ENCODE assay signal across 12 cellular contexts in genomic region chr11:47243454-47243853, GRCh38. TPM values are rescaled to one million over a fixed set of nuclear protein-coding genes. Genes with fewer than 3 reads are reported as not detected.
DNase-seq lines count a peak whose midpoint lies in the region; ATAC-seq and TF ChIP-seq lines count a peak whose summit lies in the region.
"Had no signal": no experiment of that assay in that cellular context is flagged by ENCODE, and none has a peak within 500 bp of the region (broad histone marks: within the 10 kb centered on the region; RNA-seq: fewer than 3 reads in every experiment).

No MANE protein-coding gene starts in this region.

- H3K27me3 ChIP-seq in CD4-positive, alpha-beta memory T cell (ENCODE audit: insufficient read depth, low read length): no peaks in the 10 kb centered on the region
- H3K27me3 ChIP-seq in liver (ENCODE audit: control insufficient read depth in 4 of 4, insufficient read depth in 4 of 4, low read length in 3 of 4): no peaks in the 10 kb centered on the region
- no peaks in the 10 kb centered on the region for H3K27me3 ChIP-seq in brain microvascular endothelial cell (replicated peaks)
- H3K27me3 ChIP-seq: sigmoid colon had no signal

- no peak overlapping the region for H3K27ac ChIP-seq in CD4-positive, alpha-beta memory T cell (ENCODE audit: low read depth, low read length)
- H3K27ac ChIP-seq in liver (ENCODE audit: low read depth in 1 of 2, low read length in 2 of 2) (peak overlapping the region; percentile 31 to 63), brain microvascular endothelial cell (no peak overlapping the region)
- H3K27ac ChIP-seq: sigmoid colon had no signal

- ATAC-seq in T-helper 17 cell: no peak
- ATAC-seq: naive thymus-derived CD4-positive, alpha-beta T cell had no signal

- H3K4me3 Mint-ChIP-seq in CD4-positive, alpha-beta memory T cell: no peak overlapping the region
- H3K4me3 Mint-ChIP-seq in T-helper 17 cell: no peak overlapping the region

- H3K9me3 Mint-ChIP-seq in CD4-positive, alpha-beta memory T cell: no peaks in the 10 kb centered on the region
- H3K9me3 Mint-ChIP-seq: naive thymus-derived CD4-positive, alpha-beta T cell had no signal

- H3K9me3 ChIP-seq in CD4-positive, alpha-beta memory T cell (ENCODE audit: control insufficient read depth in 1 of 2, low read length in 2 of 2): no peaks in the 10 kb centered on the region
- H3K9me3 ChIP-seq in liver (ENCODE audit: control insufficient read depth in 4 of 4, low read length in 3 of 4) (no peaks in the 10 kb centered on the region), T-helper 17 cell (ENCODE audit: control insufficient read depth, low read length, poor library complexity, severe bottlenecking) (no peaks in the 10 kb centered on the region)
- H3K9me3 ChIP-seq: sigmoid colon had no signal

- no peak overlapping the region for H3K4me3 ChIP-seq in CD4-positive, alpha-beta memory T cell (ENCODE audit: low read length in 2 of 2)
- no peak overlapping the region for H3K4me3 ChIP-seq in liver (ENCODE audit: low read depth in 1 of 3, low read length in 3 of 3)
- H3K4me3 ChIP-seq in brain microvascular endothelial cell (ENCODE audit: low read depth, low read length): no peak overlapping the region
- H3K4me3 ChIP-seq: sigmoid colon had no signal

- 41% methylated on average over 4 of the region's 4 CpGs for whole genome bisulfite sequencing in liver

- H3K4me1 ChIP-seq in CD4-positive, alpha-beta memory T cell (ENCODE audit: insufficient read depth, low read length): peaks cover 14% of the 10 kb centered on the region
- peaks cover 9 to 54% (median 42%) of the 10 kb centered on the region in 4 donors for H3K4me1 ChIP-seq in liver (ENCODE audit: control insufficient read depth in 4 of 4, insufficient read depth in 4 of 4, low read length in 3 of 4)

- peak overlapping the region in 1 of 2 donors; percentile 1 for H3K9ac ChIP-seq in liver (ENCODE audit: low read depth in 1 of 2, low read length in 2 of 2)

- peaks cover 10 to 21% (median 14%) of the 10 kb centered on the region in 4 donors for H3K4me1 Mint-ChIP-seq in CD4-positive, alpha-beta memory T cell
- peaks cover 13% of the 10 kb centered on the region for H3K4me1 Mint-ChIP-seq in T-helper 17 cell

- H3K36me3 ChIP-seq in CD4-positive, alpha-beta memory T cell (ENCODE audit: insufficient read depth, low read length): peaks cover 57% of the 10 kb centered on the region
- H3K36me3 ChIP-seq in liver (ENCODE audit: control insufficient read depth in 4 of 4, insufficient read depth in 3 of 4, low read depth in 1 of 4, low read length in 3 of 4) (peaks cover 13 to 35% (median 35%) of the 10 kb centered on the region in 4 donors), brain microvascular endothelial cell (replicated peaks) (peaks cover 56% of the 10 kb centered on the region)

- H3K27ac Mint-ChIP-seq in CD4-positive, alpha-beta memory T cell: peak overlapping the region in 4 of 7 donors; percentile 27 to 86 (median 52)
- H3K27ac Mint-ChIP-seq in T-helper 17 cell: no peak overlapping the region

- peak; percentile 24 to 39 for TF ChIP-seq RAD21 in liver (IDR thresholded peaks at IDR 0.05)

- in situ Hi-C loops in brain microvascular endothelial cell (cut with HindIII; ENCODE audit: low pct_ligation_motif_present, low sequenced_read_pairs): no loop called here

- CTCF ChIA-PET in CD4-positive, alpha-beta memory T cell (lab: Charles Lee; ENCODE audit: partially characterized antibody): no interaction called here

- peaks cover 32 to 79% of the 10 kb centered on the region in 2 donors for H3K36me3 Mint-ChIP-seq in CD4-positive, alpha-beta memory T cell
- H3K36me3 Mint-ChIP-seq in T-helper 17 cell (ENCODE audit: low read depth): peaks cover 16% of the 10 kb centered on the region

- no peak for DNase-seq in CD4-positive, alpha-beta memory T cell
- DNase-seq in NCI-H69 (lab: John Stamatoyannopoulos, UW) (peak; percentile 85), brain microvascular endothelial cell (no peak), T-helper 17 cell (no peak)
- no peak for DNase-seq in activated CD8-positive, alpha-beta memory T cell treated with anti-CD3 and anti-CD28 coated beads for 24 hours
- DNase-seq: C1 segment of cervical spinal cord; GOT3; islet precursor cell; naive thymus-derived CD4-positive, alpha-beta T cell; NCI-H1694; sigmoid colon had no signal

- POLR2A ChIA-PET in CD4-positive, alpha-beta memory T cell (lab: Charles Lee; ENCODE audit: partially characterized antibody): interaction anchor here (0.9 kb wide), 1 partner anchor 57 kb away, joined by 3 read pairs; the partner anchor contains the start of gene PACSIN3

- TF ChIP-seq CTCF in liver (IDR thresholded peaks at IDR 0.05; ENCODE audit: low read depth, low read length, missing input control) (no peak), brain microvascular endothelial cell (IDR thresholded peaks at IDR 0.05; ENCODE audit: low read depth, low read length, missing control alignments) (no peak)

- intact Hi-C loops in CD4-positive, alpha-beta memory T cell (cut with micrococcal nuclease): no loop called here

- no peaks in the 10 kb centered on the region for H3K27me3 Mint-ChIP-seq in CD4-positive, alpha-beta memory T cell
- H3K27me3 Mint-ChIP-seq in T-helper 17 cell: no peaks in the 10 kb centered on the region
- H3K27me3 Mint-ChIP-seq: naive thymus-derived CD4-positive, alpha-beta T cell had no signal

TF ChIP-seq in liver, 16 proteins besides CTCF, POLR2A, EP300 and RAD21 (continues in another document):
- TF ChIP-seq JUND (IDR thresholded peaks at IDR 0.05) (peak; percentile 30 to 32), TAF1 (conservative IDR thresholded peaks at IDR 0.05) (no peak), NR2F2 (IDR thresholded peaks at IDR 0.05) (peak; percentile 28), HNF4G (IDR thresholded peaks at IDR 0.05) (no peak), GABPA (IDR thresholded peaks at IDR 0.05 in 1 of 2, conservative IDR thresholded peaks at IDR 0.05 in 1 of 2) (peak in 1 of 2 donors; percentile 67), HNF4A (conservative IDR thresholded peaks at IDR 0.05) (peak; percentile 77 to 79), REST (IDR thresholded peaks at IDR 0.05) (no peak), EGR1 (IDR thresholded peaks at IDR 0.05; ENCODE audit: low read depth in 2 of 2) (peak in 1 of 2 donors; percentile 31), RXRA (IDR thresholded peaks at IDR 0.05) (peak; percentile 82 to 91), SP1 (IDR thresholded peaks at IDR 0.05) (peak; percentile 68), ATF3 (IDR thresholded peaks at IDR 0.05) (no peak)

RNA-seq across cellular contexts. Expression of gene ACP2, which starts 5.2 kb away (rescaled TPM):
- total RNA-seq in CD4-positive, alpha-beta memory T cell: 10 to 100 TPM; 23.6 to 23.7 TPM
- polyA plus RNA-seq in CD4-positive, alpha-beta memory T cell: 10 to 100 TPM; 11.4 to 19.0 TPM
- total RNA-seq in liver (10 to 100 TPM; 81.7 to 94.4 TPM), T-helper 17 cell (10 to 100 TPM; 19.6 to 23.1 TPM)
- polyA plus RNA-seq in liver: 10 to 100 TPM; 40.3 to 76.9 TPM

RNA-seq across cellular contexts. Expression of gene NR1H3, which starts 14.3 kb away (rescaled TPM):
- total RNA-seq in CD4-positive, alpha-beta memory T cell: 10 to 100 TPM; 17.8 to 20.0 TPM
- polyA plus RNA-seq in CD4-positive, alpha-beta memory T cell: 1 to 10 TPM; 3.3 to 7.8 TPM
- total RNA-seq in liver: 10 to 100 TPM; 52.8 to 55.2 TPM
- 10 to 100 TPM; 56.0 to 57.3 TPM for polyA plus RNA-seq in liver
- total RNA-seq in T-helper 17 cell: 1 to 10 TPM; 2.2 to 4.3 TPM

RNA-seq across cellular contexts. Expression of gene MADD, which starts 26.5 kb away (rescaled TPM):
- total RNA-seq in CD4-positive, alpha-beta memory T cell: 100 to 1,000 TPM; 118 to 119 TPM
- polyA plus RNA-seq in CD4-positive, alpha-beta memory T cell: 10 to 100 TPM; 19.3 to 32.4 TPM
- total RNA-seq in liver (10 to 100 TPM in 1 of 2 donors, 1 to 10 TPM in 1; 9.9 to 20.5 TPM), T-helper 17 cell (100 to 1,000 TPM; 155 to 209 TPM)
- 10 to 100 TPM in 1 of 2 donors, 1 to 10 TPM in 1; 9.9 to 12.2 TPM for polyA plus RNA-seq in liver

RNA-seq across cellular contexts. Expression of gene DDB2, which starts 28.7 kb away (rescaled TPM):
- total RNA-seq in CD4-positive, alpha-beta memory T cell: 100 to 1,000 TPM; 129 to 132 TPM
- polyA plus RNA-seq in CD4-positive, alpha-beta memory T cell: 10 to 100 TPM; 36.2 to 40.2 TPM
- 1 to 10 TPM; 6.6 to 7.6 TPM for total RNA-seq in liver
- polyA plus RNA-seq in liver: 10 to 100 TPM in 1 of 2 donors, 1 to 10 TPM in 1; 10.0 to 11.9 TPM
- total RNA-seq in T-helper 17 cell: 10 to 100 TPM; 75.3 to 77.0 TPM

RNA-seq across cellular contexts. Expression of gene PACSIN3, which starts 57.2 kb away (rescaled TPM):
- total RNA-seq in CD4-positive, alpha-beta memory T cell: 1 to 10 TPM in 1 of 2 experiments, not detected in 1; 1.3 TPM
- polyA plus RNA-seq in CD4-positive, alpha-beta memory T cell: under 1 TPM in 1 of 2 donors, not detected in 1; 0.23 TPM
- total RNA-seq in liver (10 to 100 TPM; 12.1 to 20.6 TPM), T-helper 17 cell (1 to 10 TPM in 1 of 2 donors, under 1 TPM in 1; 0.30 to 1.4 TPM)
- 10 to 100 TPM; 18.7 to 23.3 TPM for polyA plus RNA-seq in liver

Comparison
In these comparisons a context has a peak if more than half of its experiments do, and no peak if none do; other contexts are left out.
1. H3K27ac ChIP-seq: peak in liver (2 of 2); none in CD4-positive, alpha-beta memory T cell (single experiment) and brain microvascular endothelial cell (single experiment).
2. RNA of gene MADD, which starts 26.5 kb away (total RNA-seq): 155 to 209 TPM in T-helper 17 cell and 118 to 119 TPM in CD4-positive, alpha-beta memory T cell; 9.9 to 20.5 TPM in liver; every median in the first group is over 4 times any median in the second.